In the genomic region with DNA sequence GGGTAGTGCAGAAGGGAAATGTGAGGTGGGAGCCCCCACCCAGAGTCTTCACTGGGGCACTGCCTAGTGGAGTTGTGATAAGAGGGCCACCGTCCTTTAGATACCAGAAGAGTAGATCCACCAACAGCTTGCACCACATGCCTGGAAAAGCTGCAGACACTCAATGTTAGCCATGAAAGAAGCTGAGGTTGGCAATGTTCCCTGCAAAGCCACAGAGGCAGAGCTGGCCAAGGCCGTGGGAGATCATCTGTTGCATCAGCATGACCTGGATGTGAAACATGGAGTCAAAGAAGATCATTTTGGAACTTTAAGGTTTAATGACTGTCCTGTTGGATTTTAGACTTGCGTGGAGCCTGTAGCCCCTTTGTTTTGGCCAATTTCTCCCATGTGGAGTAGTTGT, we compare ENCODE assay signal across 19 cellular contexts.
DNase-seq lines count a peak whose midpoint lies in the region; ATAC-seq and TF ChIP-seq lines count a peak whose summit lies in the region.
"Had no signal": no experiment of that assay in that cellular context is flagged by ENCODE, and none has a peak within 500 bp of the region (broad histone marks: within the 10 kb centered on the region; RNA-seq: fewer than 3 reads in every experiment).

No MANE protein-coding gene starts in this region.

- H3K27ac ChIP-seq in caudate nucleus (ENCODE audit: low read depth, low read length) (peak overlapping the region; percentile 77), temporal lobe (ENCODE audit: low read depth, low read length) (peak overlapping the region; percentile 39)
- H3K27ac ChIP-seq: C4-2B, SJSA1 had no signal

- no peak overlapping the region for H3K4me3 Mint-ChIP-seq in Calu3 (ENCODE audit: low read depth, unreplicated experiment)
- H3K4me3 Mint-ChIP-seq: H9, IgD-negative memory B cell had no signal

- peak; percentile 17 for DNase-seq in amniotic epithelial cell (ENCODE audit: low read depth)
- DNase-seq in caudate nucleus (lab: John Stamatoyannopoulos, UW): no peak
- DNase-seq in fibroblast of the aortic adventitia (ENCODE audit: low read depth): peak; percentile 36
- DNase-seq in Calu3: no peak
- no peak for DNase-seq in amygdala (lab: John Stamatoyannopoulos, UW)
- DNase-seq: ACHN, H9, Karpas-422, NCI-H1092 treated with DMSO at 0.1 percent for 48 hours, NCI-H146, NCI-H2081, NCI-H2171 treated with DMSO at 0.1 percent for 48 hours, NCI-H69 had no signal

- ATAC-seq in GM19395 (IDR thresholded peaks at IDR 0.05; ENCODE audit: unreplicated experiment): no peak
- ATAC-seq: Panc1 had no signal

- H3K9me3 Mint-ChIP-seq in Calu3 (ENCODE audit: low read depth, unreplicated experiment): peaks cover 4% of the 10 kb centered on the region

- TF ChIP-seq CTCF in fibroblast of the aortic adventitia (IDR thresholded peaks at IDR 0.05; ENCODE audit: insufficient read depth, low read length) (no peak), Calu3 (IDR thresholded peaks at IDR 0.05; ENCODE audit: unreplicated experiment) (no peak)

- CTCF ChIA-PET in Calu3 (lab: Charles Lee): no interaction called here

- BruUV-seq in Calu3 (replicated peaks; lab: Mats Ljungman, UMichigan): no TSS peak

- no peak overlapping the region for H3K4me3 ChIP-seq in fibroblast of the aortic adventitia (ENCODE audit: low read depth, low read length)
- H3K4me3 ChIP-seq: SJSA1 had no signal

- H3K4me1 Mint-ChIP-seq in Calu3 (ENCODE audit: low read depth, unreplicated experiment): peaks cover 5% of the 10 kb centered on the region
- H3K4me1 Mint-ChIP-seq: IgD-negative memory B cell had no signal

- H3K27ac Mint-ChIP-seq in Calu3 (ENCODE audit: unreplicated experiment): no peak overlapping the region
- H3K27ac Mint-ChIP-seq: H9, IgD-negative memory B cell had no signal

- no peaks in the 10 kb centered on the region for H3K27me3 Mint-ChIP-seq in Calu3 (ENCODE audit: unreplicated experiment)
- H3K27me3 Mint-ChIP-seq: IgD-negative memory B cell had no signal

- H3K36me3 Mint-ChIP-seq in Calu3 (ENCODE audit: insufficient read depth, unreplicated experiment): no peaks in the 10 kb centered on the region
- H3K36me3 Mint-ChIP-seq: IgD-negative memory B cell had no signal

- intact Hi-C loops in Calu3 (cut with micrococcal nuclease; ENCODE audit: unreplicated experiment): no loop called here

Comparison
In these comparisons a context has a peak if more than half of its experiments do, and no peak if none do; other contexts are left out.
1. DNase-seq: peak in amniotic epithelial cell (single experiment) and fibroblast of the aortic adventitia (single experiment); none in caudate nucleus (0 of 61), Calu3 (single experiment) and amygdala (0 of 56).